8 cellular contexts compared by ENCODE assay signal in genomic region chr3:130178855-130179254, GRCh38.
A peak's percentile ranks its signal among the peaks of the same experiment; 100 is the strongest.
DNase-seq lines count a peak whose midpoint lies in the region; ATAC-seq and TF ChIP-seq lines count a peak whose summit lies in the region.
"Not testable (repeated sequence)": the region's sequence is repeated elsewhere in the genome, so short reads cannot be mapped to it uniquely, and the experiment has no call there.

No MANE protein-coding gene starts in this region.

- H3K9me3 Mint-ChIP-seq in CD8-positive, alpha-beta T cell; HFFc6; activated T-cell treated with anti-CD3 and anti-CD28 coated beads, Interleukin-2, amount 50 U/mL, for 4 hours; activated naive CD8-positive, alpha-beta T cell treated with anti-CD3 and anti-CD28 coated beads, Interleukin-2, amount 50 U/mL, for 24 hours; naive thymus-derived CD8-positive, alpha-beta T cell; stimulated activated naive B cell treated with anti-CD40 and anti-IgM and Interleukin-4, amounts not matched to agents 10 μg/mL and 1 μg/mL and 100 μg/mL, for 72 hours: not testable (repeated sequence)
- H3K9me3 Mint-ChIP-seq in endodermal cell = peaks cover 66% of the 10 kb centered on the region

- not testable (repeated sequence) for H3K4me3 ChIP-seq in CD8-positive, alpha-beta T cell (ENCODE audit: low read depth, low read length); endodermal cell (ENCODE audit: low read length)

- ATAC-seq in CD8-positive, alpha-beta T cell; T-helper 17 cell; activated T-cell treated with anti-CD3 and anti-CD28 coated beads, Interleukin-2, amount 50 U/mL, for 4 hours; activated naive CD8-positive, alpha-beta T cell treated with anti-CD3 and anti-CD28 coated beads, Interleukin-2, amount 50 U/mL, for 24 hours; naive thymus-derived CD8-positive, alpha-beta T cell; stimulated activated naive B cell treated with anti-CD40 and anti-IgM and Interleukin-4, amounts not matched to agents 10 μg/mL and 1 μg/mL and 100 μg/mL, for 72 hours (replicated peaks): not testable (repeated sequence)

- peaks cover 13% of the 10 kb centered on the region for H3K4me1 ChIP-seq in CD8-positive, alpha-beta T cell (ENCODE audit: insufficient read depth, low read length)
- not testable (repeated sequence) for H3K4me1 ChIP-seq in endodermal cell (ENCODE audit: control insufficient read depth, insufficient read depth, low read length)

- WGBS in endodermal cell (ENCODE audit: insufficient coverage in 1 of 2, insufficient read length in 1 of 2), 2 experiments = 84 to 90% methylated on average over 2 of the region's 3 CpGs

- peak overlapping the region; percentile 95 for H3K27ac Mint-ChIP-seq in CD8-positive, alpha-beta T cell
- H3K27ac Mint-ChIP-seq in HFFc6 = not testable (repeated sequence)
- H3K27ac Mint-ChIP-seq in T-helper 17 cell (peak overlapping the region; percentile 99), endodermal cell (peak overlapping the region; percentile 72)
- peak overlapping the region; percentile 75 for H3K27ac Mint-ChIP-seq in activated naive CD8-positive, alpha-beta T cell treated with anti-CD3 and anti-CD28 coated beads, Interleukin-2, amount 50 U/mL, for 24 hours
- peak overlapping the region; percentile 90 to 98 (median 94) for H3K27ac Mint-ChIP-seq in naive thymus-derived CD8-positive, alpha-beta T cell
- peak overlapping the region; percentile 85 for H3K27ac Mint-ChIP-seq in stimulated activated naive B cell treated with anti-CD40 and anti-IgM and Interleukin-4, amounts not matched to agents 10 μg/mL and 1 μg/mL and 100 μg/mL, for 72 hours

- H3K27me3 Mint-ChIP-seq in CD8-positive, alpha-beta T cell (ENCODE audit: low read depth); T-helper 17 cell; activated T-cell treated with anti-CD3 and anti-CD28 coated beads, Interleukin-2, amount 50 U/mL, for 4 hours (ENCODE audit: low read depth); activated naive CD8-positive, alpha-beta T cell treated with anti-CD3 and anti-CD28 coated beads, Interleukin-2, amount 50 U/mL, for 24 hours; endodermal cell (ENCODE audit: insufficient read depth); naive thymus-derived CD8-positive, alpha-beta T cell; stimulated activated naive B cell treated with anti-CD40 and anti-IgM and Interleukin-4, amounts not matched to agents 10 μg/mL and 1 μg/mL and 100 μg/mL, for 72 hours: not testable (repeated sequence)
- peaks cover 14% of the 10 kb centered on the region for H3K27me3 Mint-ChIP-seq in HFFc6 (ENCODE audit: insufficient read depth)

- H3K27me3 ChIP-seq in CD8-positive, alpha-beta T cell (ENCODE audit: insufficient read depth, low read length); endodermal cell (ENCODE audit: control insufficient read depth, insufficient read depth, low read length, poor library complexity, severe bottlenecking): not testable (repeated sequence)

- CTCF ChIA-PET in CD8-positive, alpha-beta T cell (lab: Charles Lee) = not testable (repeated sequence)

- intact Hi-C loops in CD8-positive, alpha-beta T cell (cut with DNase I, micrococcal nuclease) = not testable (repeated sequence)

- not testable (repeated sequence) for H3K9me3 ChIP-seq in CD8-positive, alpha-beta T cell (ENCODE audit: low read length); T-helper 17 cell (ENCODE audit: control insufficient read depth, low read length, poor library complexity, severe bottlenecking)
- H3K9me3 ChIP-seq in endodermal cell (ENCODE audit: control insufficient read depth, low read length) = peaks cover 27% of the 10 kb centered on the region

- H3K9ac ChIP-seq in endodermal cell (ENCODE audit: extremely low read depth, low read length, poor library complexity, severe bottlenecking) = not testable (repeated sequence)

- peaks cover 19% of the 10 kb centered on the region for H3K4me1 Mint-ChIP-seq in CD8-positive, alpha-beta T cell (ENCODE audit: low read depth)
- H3K4me1 Mint-ChIP-seq in HFFc6 (ENCODE audit: low read depth) (peaks cover 12% of the 10 kb centered on the region), T-helper 17 cell (peaks cover 22% of the 10 kb centered on the region), endodermal cell (peaks cover 33% of the 10 kb centered on the region)
- peaks cover 22% of the 10 kb centered on the region for H3K4me1 Mint-ChIP-seq in activated T-cell treated with anti-CD3 and anti-CD28 coated beads, Interleukin-2, amount 50 U/mL, for 4 hours (ENCODE audit: low read depth)
- H3K4me1 Mint-ChIP-seq in activated naive CD8-positive, alpha-beta T cell treated with anti-CD3 and anti-CD28 coated beads, Interleukin-2, amount 50 U/mL, for 24 hours = peaks cover 20% of the 10 kb centered on the region
- peaks cover 12 to 24% (median 19%) of the 10 kb centered on the region in 4 donors for H3K4me1 Mint-ChIP-seq in naive thymus-derived CD8-positive, alpha-beta T cell
- peaks cover 16 to 17% of the 10 kb centered on the region in 2 donors for H3K4me1 Mint-ChIP-seq in stimulated activated naive B cell treated with anti-CD40 and anti-IgM and Interleukin-4, amounts not matched to agents 10 μg/mL and 1 μg/mL and 100 μg/mL, for 72 hours

- not testable (repeated sequence) for DNase-seq in CD8-positive, alpha-beta T cell; HFFc6; T-helper 17 cell; activated T-cell treated with anti-CD3 and anti-CD28 coated beads, Interleukin-2, amount 50 U/mL, for 4 hours; activated naive CD8-positive, alpha-beta T cell treated with anti-CD3 and anti-CD28 coated beads, Interleukin-2, amount 50 U/mL, for 24 hours; endodermal cell; stimulated activated naive B cell treated with anti-CD40 and anti-IgM and Interleukin-4, amounts not matched to agents 10 μg/mL and 1 μg/mL and 100 μg/mL, for 72 hours
- DNase-seq in naive thymus-derived CD8-positive, alpha-beta T cell = peak in 1 of 10 donors; percentile 6

- POLR2A ChIA-PET in CD8-positive, alpha-beta T cell (lab: Charles Lee) = interaction anchor here (0.6 kb wide), 1 partner anchor 557 kb away, joined by 3 read pairs; no protein-coding TSS in a partner anchor
- POLR2A ChIA-PET in naive thymus-derived CD8-positive, alpha-beta T cell (lab: Charles Lee) = interaction anchor here (0.7 kb wide), 1 partner anchor 66 kb away, joined by 4 read pairs; no protein-coding TSS in a partner anchor

- H3K4me3 Mint-ChIP-seq in CD8-positive, alpha-beta T cell = peak overlapping the region; percentile 87
- peak overlapping the region; percentile 34; the same call in 1 of the 2 replicates for H3K4me3 Mint-ChIP-seq in HFFc6
- H3K4me3 Mint-ChIP-seq in T-helper 17 cell = peak overlapping the region; percentile 90
- peak overlapping the region; percentile 65 for H3K4me3 Mint-ChIP-seq in activated T-cell treated with anti-CD3 and anti-CD28 coated beads, Interleukin-2, amount 50 U/mL, for 4 hours
- H3K4me3 Mint-ChIP-seq in activated naive CD8-positive, alpha-beta T cell treated with anti-CD3 and anti-CD28 coated beads, Interleukin-2, amount 50 U/mL, for 24 hours = peak overlapping the region; percentile 77
- not testable (repeated sequence) for H3K4me3 Mint-ChIP-seq in endodermal cell
- H3K4me3 Mint-ChIP-seq in naive thymus-derived CD8-positive, alpha-beta T cell = peak overlapping the region; percentile 72 to 90 (median 79)
- peak overlapping the region; percentile 65 to 75 for H3K4me3 Mint-ChIP-seq in stimulated activated naive B cell treated with anti-CD40 and anti-IgM and Interleukin-4, amounts not matched to agents 10 μg/mL and 1 μg/mL and 100 μg/mL, for 72 hours

- H3K27ac ChIP-seq in CD8-positive, alpha-beta T cell (ENCODE audit: low read depth, low read length) = peak overlapping the region; percentile 67
- not testable (repeated sequence) for H3K27ac ChIP-seq in endodermal cell (ENCODE audit: low read depth, low read length)

- not testable (repeated sequence) for H3K36me3 Mint-ChIP-seq in CD8-positive, alpha-beta T cell; HFFc6 (ENCODE audit: low read depth); T-helper 17 cell (ENCODE audit: low read depth); activated T-cell treated with anti-CD3 and anti-CD28 coated beads, Interleukin-2, amount 50 U/mL, for 4 hours (ENCODE audit: insufficient read depth); activated naive CD8-positive, alpha-beta T cell treated with anti-CD3 and anti-CD28 coated beads, Interleukin-2, amount 50 U/mL, for 24 hours (ENCODE audit: low read depth); naive thymus-derived CD8-positive, alpha-beta T cell; stimulated activated naive B cell treated with anti-CD40 and anti-IgM and Interleukin-4, amounts not matched to agents 10 μg/mL and 1 μg/mL and 100 μg/mL, for 72 hours
- H3K36me3 Mint-ChIP-seq in endodermal cell (ENCODE audit: low read depth) = peaks cover 12% of the 10 kb centered on the region

- TF ChIP-seq CTCF in CD8-positive, alpha-beta T cell (IDR thresholded peaks at IDR 0.05); HFFc6 (IDR thresholded peaks at IDR 0.05); endodermal cell (conservative IDR thresholded peaks at IDR 0.05): not testable (repeated sequence)

- H3K36me3 ChIP-seq in CD8-positive, alpha-beta T cell (ENCODE audit: insufficient read depth, low read length); endodermal cell (ENCODE audit: control insufficient read depth, insufficient read depth, low read length): not testable (repeated sequence)
